Comparison of ENCODE assay signal across 18 cellular contexts in the genomic region with DNA sequence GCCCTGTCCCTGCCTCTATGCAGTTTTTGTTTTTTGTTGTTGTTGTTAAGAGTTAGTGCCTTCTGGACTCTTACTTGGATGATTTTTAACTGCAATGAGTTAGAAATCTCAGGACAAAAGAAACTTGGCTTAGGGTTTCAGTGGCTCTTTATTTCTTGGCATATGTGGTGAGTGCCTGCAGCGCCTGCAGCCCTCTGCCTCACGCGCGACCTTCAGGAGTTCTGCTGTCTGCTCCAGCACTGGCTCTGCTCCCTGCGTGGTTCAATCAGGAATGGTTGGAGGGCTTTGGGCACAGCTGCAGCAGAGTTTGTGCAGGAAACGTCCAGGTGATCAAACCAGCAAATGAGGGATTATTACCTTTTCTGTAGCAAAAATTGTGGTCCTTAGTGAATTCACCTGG. TPM values are rescaled to one million over a fixed set of nuclear protein-coding genes. Genes with fewer than 3 reads are reported as not detected.
"Had no signal": no experiment of that assay in that cellular context is flagged by ENCODE, and none has a peak within 500 bp of the region (broad histone marks: within the 10 kb centered on the region; RNA-seq: fewer than 3 reads in every experiment).

No MANE protein-coding gene starts in this region.

- FAIRE-seq: frontal cortex had no signal

- H3K27ac Mint-ChIP-seq: activated CD4-positive, alpha-beta memory T cell treated with anti-CD3 and anti-CD28 coated beads, Interleukin-2, amount 10 ng/mL, durations not matched to agents 7 days and 5 days; activated naive CD8-positive, alpha-beta T cell; dendritic cell treated with granulocyte-macrophage colony-stimulating factor and Interleukin-4, amounts not matched to agents 40 ng/mL and 50 ng/mL, for 4 days; effector memory CD8-positive, alpha-beta T cell; stimulated activated effector memory CD8-positive, alpha-beta T cell treated with anti-CD3 and anti-CD28 coated beads, Interleukin-12 subunit alpha, Interleukin-12 subunit beta, amount 100 ng/mL, for 72 hours; T-helper 17 cell had no signal

- H3K4me3 Mint-ChIP-seq: activated CD4-positive, alpha-beta memory T cell treated with anti-CD3 and anti-CD28 coated beads, Interleukin-2, amount 10 ng/mL, durations not matched to agents 7 days and 5 days; activated naive CD8-positive, alpha-beta T cell; activated T-cell treated with anti-CD3 and anti-CD28 coated beads, Interleukin-2, amount 50 U/mL, for 4 hours; central memory CD8-positive, alpha-beta T cell; dendritic cell treated with granulocyte-macrophage colony-stimulating factor and Interleukin-4, amounts not matched to agents 40 ng/mL and 50 ng/mL, for 4 days; effector memory CD8-positive, alpha-beta T cell; stimulated activated effector memory CD8-positive, alpha-beta T cell treated with anti-CD3 and anti-CD28 coated beads, Interleukin-12 subunit alpha, Interleukin-12 subunit beta, amount 100 ng/mL, for 72 hours; T-helper 17 cell had no signal

- H3K27ac ChIP-seq: body of pancreas, epithelial cell of prostate, ovary, tibial artery had no signal

- H3K36me3 Mint-ChIP-seq: activated naive CD8-positive, alpha-beta T cell; stimulated activated effector memory CD8-positive, alpha-beta T cell treated with anti-CD3 and anti-CD28 coated beads, Interleukin-12 subunit alpha, Interleukin-12 subunit beta, amount 100 ng/mL, for 72 hours had no signal

- ATAC-seq: activated T-cell treated with anti-CD3 and anti-CD28 coated beads, Interleukin-2, amount 50 U/mL, for 4 hours; body of pancreas; effector memory CD8-positive, alpha-beta T cell; stimulated activated effector memory CD8-positive, alpha-beta T cell treated with anti-CD3 and anti-CD28 coated beads, Interleukin-12 subunit alpha, Interleukin-12 subunit beta, amount 100 ng/mL, for 72 hours; T-helper 17 cell had no signal

- H3K27me3 ChIP-seq: body of pancreas, ovary, tibial artery had no signal

- H3K27me3 Mint-ChIP-seq: dendritic cell treated with granulocyte-macrophage colony-stimulating factor and Interleukin-4, amounts not matched to agents 40 ng/mL and 50 ng/mL, for 4 days had no signal

- H3K36me3 ChIP-seq: ovary, tibial artery had no signal

- H3K4me3 ChIP-seq: body of pancreas, ovary, tibial artery had no signal

- H3K4me1 Mint-ChIP-seq: activated CD4-positive, alpha-beta memory T cell treated with anti-CD3 and anti-CD28 coated beads, Interleukin-2, amount 10 ng/mL, durations not matched to agents 7 days and 5 days; central memory CD8-positive, alpha-beta T cell; stimulated activated effector memory CD8-positive, alpha-beta T cell treated with anti-CD3 and anti-CD28 coated beads, Interleukin-12 subunit alpha, Interleukin-12 subunit beta, amount 100 ng/mL, for 72 hours; T-helper 17 cell had no signal

- DNase-seq: activated CD4-positive, alpha-beta memory T cell treated with anti-CD3 and anti-CD28 coated beads, Interleukin-2, amount 10 ng/mL, durations not matched to agents 7 days and 5 days; activated CD4-positive, alpha-beta T cell treated with anti-CD3 and anti-CD28 coated beads for 4 hours; activated effector memory CD4-positive, alpha-beta T cell treated with anti-CD3 and anti-CD28 coated beads, Interleukin-2, amount 50 U/mL, for 16 hours; activated T-cell treated with anti-CD3 and anti-CD28 coated beads, Interleukin-2, amount 50 U/mL, for 4 hours; amniotic stem cell; body of pancreas; effector memory CD8-positive, alpha-beta T cell; islet precursor cell; ovary; stimulated activated CD4-positive, alpha-beta T cell treated with anti-CD3 and anti-CD28 coated beads, Interleukin-2, amount 100 ng/mL, for 24 hours; T-helper 17 cell; tibial artery had no signal

- H3K9me3 Mint-ChIP-seq: activated CD4-positive, alpha-beta memory T cell treated with anti-CD3 and anti-CD28 coated beads, Interleukin-2, amount 10 ng/mL, durations not matched to agents 7 days and 5 days; activated T-cell treated with anti-CD3 and anti-CD28 coated beads, Interleukin-2, amount 50 U/mL, for 4 hours; central memory CD8-positive, alpha-beta T cell; effector memory CD8-positive, alpha-beta T cell; stimulated activated effector memory CD8-positive, alpha-beta T cell treated with anti-CD3 and anti-CD28 coated beads, Interleukin-12 subunit alpha, Interleukin-12 subunit beta, amount 100 ng/mL, for 72 hours had no signal

- H3K9me3 ChIP-seq: body of pancreas, ovary, tibial artery had no signal

RNA-seq across cellular contexts. Expression of gene PPM1H, which starts 19.8 kb away (rescaled TPM):
- total RNA-seq: activated CD4-positive, alpha-beta memory T cell treated with anti-CD3 and anti-CD28 coated beads, Interleukin-2, amount 10 ng/mL, durations not matched to agents 7 days and 5 days had no signal
